In the genomic region with DNA sequence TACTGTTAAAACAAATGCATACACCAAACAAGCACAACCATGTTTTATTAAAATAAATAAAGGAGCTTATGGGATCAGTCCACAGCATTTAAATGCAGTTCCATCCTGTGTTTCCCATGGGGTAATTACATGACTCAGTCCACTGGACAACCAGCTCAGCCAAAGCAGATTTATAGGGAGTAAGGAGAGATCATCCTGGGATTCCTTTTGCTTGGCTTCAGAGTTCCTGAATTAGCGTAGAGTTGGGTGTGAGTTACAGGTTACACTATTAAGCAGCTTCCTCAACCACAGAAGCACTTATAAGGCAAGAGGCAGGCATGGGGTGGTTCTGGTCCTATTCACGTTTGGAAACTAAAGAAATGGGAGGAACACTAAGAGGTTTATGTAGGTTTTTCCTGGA, we compare ENCODE assay signal across 16 cellular contexts.
DNase-seq lines count a peak whose midpoint lies in the region; ATAC-seq and TF ChIP-seq lines count a peak whose summit lies in the region.
"Had no signal": no experiment of that assay in that cellular context is flagged by ENCODE, and none has a peak within 500 bp of the region (broad histone marks: within the 10 kb centered on the region; RNA-seq: fewer than 3 reads in every experiment).

No MANE protein-coding gene starts in this region.

- H2BK15ac ChIP-seq in IMR-90 (ENCODE audit: low read depth, low read length): no peak overlapping the region

- H3K79me1 ChIP-seq in IMR-90 (ENCODE audit: low read depth in 1 of 2, low read length in 2 of 2): no peaks in the 10 kb centered on the region

- peaks cover 11% of the 10 kb centered on the region for H3K9me3 Mint-ChIP-seq in activated naive CD8-positive, alpha-beta T cell treated with anti-CD3 and anti-CD28 coated beads, Interleukin-2, amount 50 U/mL, for 24 hours

- dilution Hi-C loops in IMR-90 (cut with HindIII; ENCODE audit: low sequenced_read_pairs, unreplicated experiment): no loop called here

- no peak overlapping the region for H2AK9ac ChIP-seq in IMR-90 (replicated peaks; ENCODE audit: low read depth, low read length, poor library complexity)

- no CpG with 5 or more reads among the region's 2 CpGs for WGBS in IMR-90 (ENCODE audit: extremely low coverage in 2 of 2, insufficient read length in 1 of 2), 2 experiments

- no peak for TF ChIP-seq RAD21 in IMR-90 (IDR thresholded peaks at IDR 0.05; ENCODE audit: low read length)

- CTCF ChIA-PET in IMR-90 (lab: Yijun Ruan, JAX): no interaction called here

- DNase-seq in AG08395 (ENCODE audit: low spot score) (peak; percentile 79), IMR-90 (peak; percentile 76), amniotic stem cell (lab: John Stamatoyannopoulos, UW) (peak; percentile 45), kidney tubule cell (ENCODE audit: low spot score) (peak; percentile 25), head of caudate nucleus (no peak), dedifferentiated amniotic fluid mesenchymal stem cell (ENCODE audit: extremely low spot score) (no peak)
- DNase-seq in activated naive CD8-positive, alpha-beta T cell treated with anti-CD3 and anti-CD28 coated beads, Interleukin-2, amount 50 U/mL, for 24 hours: no peak
- DNase-seq: effector memory CD8-positive, alpha-beta T cell; heart left ventricle; KG1; NCI-H1436 treated with DMSO at 0.1 percent for 48 hours; NCI-H446 treated with DMSO at 0.1 percent for 48 hours; stimulated activated CD8-positive, alpha-beta memory T cell treated with anti-CD3 and anti-CD28 coated beads, Interleukin-4, amount 100 ng/mL, for 48 hours had no signal

- no peak overlapping the region for H2AFZ ChIP-seq in IMR-90 (replicated peaks; ENCODE audit: low read length, poor library complexity)

- H4K5ac ChIP-seq in IMR-90 (ENCODE audit: low read depth, low read length): no peak overlapping the region; the same call in 1 of the 2 replicates

- H2BK5ac ChIP-seq in IMR-90 (ENCODE audit: low read depth, low read length, poor library complexity, severe bottlenecking): no peak overlapping the region

- no peak overlapping the region for H3K23ac ChIP-seq in IMR-90 (ENCODE audit: low read depth, low read length)

- H3K4me1 ChIP-seq in IMR-90 (ENCODE audit: control insufficient read depth, insufficient read depth, low read length): peaks cover 2% of the 10 kb centered on the region; the same call in 1 of the 2 replicates

- no peak overlapping the region for H3K27ac ChIP-seq in IMR-90 (ENCODE audit: insufficient read depth, low read length)
- H3K27ac ChIP-seq: tibial nerve had no signal

- H3K9me1 ChIP-seq in IMR-90 (ENCODE audit: insufficient read depth, low read length): no peaks in the 10 kb centered on the region

- no peaks in the 10 kb centered on the region for H3K36me3 Mint-ChIP-seq in activated naive CD8-positive, alpha-beta T cell treated with anti-CD3 and anti-CD28 coated beads, Interleukin-2, amount 50 U/mL, for 24 hours (ENCODE audit: low read depth)

- H4K91ac ChIP-seq in IMR-90 (ENCODE audit: insufficient read depth, low read depth, low read length): no peak overlapping the region

- no peaks in the 10 kb centered on the region for H3K27me3 ChIP-seq in IMR-90 (ENCODE audit: control insufficient read depth, insufficient read depth, low read length)
- H3K27me3 ChIP-seq: heart left ventricle, tibial nerve had no signal

- POLR2A ChIA-PET in IMR-90 (lab: Charles Lee; ENCODE audit: unreplicated experiment): no interaction called here

- peak; percentile 88 for ATAC-seq in IMR-90 (ENCODE audit: low read depth)
- ATAC-seq in GM19397 (IDR thresholded peaks at IDR 0.05; ENCODE audit: unreplicated experiment): no peak
- ATAC-seq in activated naive CD8-positive, alpha-beta T cell treated with anti-CD3 and anti-CD28 coated beads, Interleukin-2, amount 50 U/mL, for 24 hours: no peak
- ATAC-seq: effector memory CD8-positive, alpha-beta T cell; heart left ventricle had no signal

- no peaks in the 10 kb centered on the region for H4K20me1 ChIP-seq in IMR-90 (ENCODE audit: insufficient read depth, low read length)

- H3K4me3 Mint-ChIP-seq in activated naive CD8-positive, alpha-beta T cell treated with anti-CD3 and anti-CD28 coated beads, Interleukin-2, amount 50 U/mL, for 24 hours: no peak overlapping the region
- H3K4me3 Mint-ChIP-seq: effector memory CD8-positive, alpha-beta T cell had no signal

- in situ Hi-C loops in IMR-90 (cut with MboI; ENCODE audit: low sequenced_read_pairs): no loop called here

- no peak for TF ChIP-seq POLR2A in IMR-90 (IDR thresholded peaks at IDR 0.05; ENCODE audit: low read depth, low read length)

- H3K4ac ChIP-seq in IMR-90 (ENCODE audit: low read depth, low read length): 0 out of 2 replicates have a peak overlapping the region, but pooled peaks have one; percentile 24

- peak overlapping the region; percentile 54; the same call in 1 of the 2 replicates for H3K18ac ChIP-seq in IMR-90 (ENCODE audit: low read depth, low read length)

- H2AK5ac ChIP-seq in IMR-90 (ENCODE audit: low read depth, low read length): no peak overlapping the region

- H2BK120ac ChIP-seq in IMR-90 (ENCODE audit: low read depth, low read length): no peak overlapping the region

- H3K9me3 ChIP-seq in IMR-90 (ENCODE audit: control insufficient read depth, insufficient read depth, low read length): no peaks in the 10 kb centered on the region
- H3K9me3 ChIP-seq: heart left ventricle, prostate gland, tibial nerve had no signal

- H3K56ac ChIP-seq in IMR-90 (ENCODE audit: extremely low read depth, insufficient read depth, low read length): no peak overlapping the region

- no peaks in the 10 kb centered on the region for H3K4me1 Mint-ChIP-seq in activated naive CD8-positive, alpha-beta T cell treated with anti-CD3 and anti-CD28 coated beads, Interleukin-2, amount 50 U/mL, for 24 hours

- no peaks in the 10 kb centered on the region for H3K27me3 Mint-ChIP-seq in activated naive CD8-positive, alpha-beta T cell treated with anti-CD3 and anti-CD28 coated beads, Interleukin-2, amount 50 U/mL, for 24 hours
- H3K27me3 Mint-ChIP-seq: effector memory CD8-positive, alpha-beta T cell had no signal

- H4K8ac ChIP-seq in IMR-90 (ENCODE audit: low read depth in 2 of 2, low read length in 2 of 2): no peak overlapping the region

- no TSS peak for BruUV-seq in IMR-90 (replicated peaks; lab: Mats Ljungman, UMichigan)

- H3K27ac Mint-ChIP-seq in activated naive CD8-positive, alpha-beta T cell treated with anti-CD3 and anti-CD28 coated beads, Interleukin-2, amount 50 U/mL, for 24 hours: no peak overlapping the region
- H3K27ac Mint-ChIP-seq: effector memory CD8-positive, alpha-beta T cell had no signal

- H2BK20ac ChIP-seq in IMR-90 (ENCODE audit: low read depth, low read length): no peak overlapping the region

- no peak overlapping the region for H3K9ac ChIP-seq in IMR-90 (ENCODE audit: low read depth, low read length)

- TF ChIP-seq CTCF in IMR-90 (conservative IDR thresholded peaks at IDR 0.05; ENCODE audit: low read depth, low read length): no peak

- no peak overlapping the region for H3K14ac ChIP-seq in IMR-90 (replicated peaks; ENCODE audit: low read depth, low read length)

- no peaks in the 10 kb centered on the region for H3K36me3 ChIP-seq in IMR-90 (ENCODE audit: control insufficient read depth, insufficient read depth, low read length)
- H3K36me3 ChIP-seq: heart left ventricle, prostate gland, tibial nerve had no signal

- H3K4me2 ChIP-seq in IMR-90 (ENCODE audit: low read depth, low read length): no peak overlapping the region

- H3K4me3 ChIP-seq in IMR-90 (ENCODE audit: insufficient read depth, low read depth, low read length): no peak overlapping the region
- H3K4me3 ChIP-seq: heart left ventricle, prostate gland, tibial nerve had no signal

- intact Hi-C loops in IMR-90 (cut with micrococcal nuclease): no loop called here
- intact Hi-C loops in head of caudate nucleus (cut with DNase I): no loop called here

TF ChIP-seq in IMR-90, 13 proteins besides CTCF, POLR2A, EP300 and RAD21:
- TF ChIP-seq RFX5 (IDR thresholded peaks at IDR 0.05; ENCODE audit: low read depth, low read length) (no peak), MXI1 (IDR thresholded peaks at IDR 0.05; ENCODE audit: borderline replicate concordance, low read depth, low read length) (no peak), CEBPB (IDR thresholded peaks at IDR 0.05; ENCODE audit: low read depth, low read length) (no peak), MAZ (IDR thresholded peaks at IDR 0.05; ENCODE audit: borderline replicate concordance, low read depth, low read length) (no peak), BHLHE40 (IDR thresholded peaks at IDR 0.05; ENCODE audit: low read depth, low read length) (no peak), NFE2L2 (IDR thresholded peaks at IDR 0.05; ENCODE audit: low read depth, low read length) (no peak), ELK1 (IDR thresholded peaks at IDR 0.05; ENCODE audit: borderline replicate concordance, low read depth, low read length) (no peak), SMC3 (IDR thresholded peaks at IDR 0.05; ENCODE audit: low read depth, low read length) (no peak), RCOR1 (IDR thresholded peaks at IDR 0.05; ENCODE audit: insufficient replicate concordance, low read length) (no peak), FOS (IDR thresholded peaks at IDR 0.05; ENCODE audit: low read depth, low read length) (no peak)
- TF ChIP-seq, protein P1, sequence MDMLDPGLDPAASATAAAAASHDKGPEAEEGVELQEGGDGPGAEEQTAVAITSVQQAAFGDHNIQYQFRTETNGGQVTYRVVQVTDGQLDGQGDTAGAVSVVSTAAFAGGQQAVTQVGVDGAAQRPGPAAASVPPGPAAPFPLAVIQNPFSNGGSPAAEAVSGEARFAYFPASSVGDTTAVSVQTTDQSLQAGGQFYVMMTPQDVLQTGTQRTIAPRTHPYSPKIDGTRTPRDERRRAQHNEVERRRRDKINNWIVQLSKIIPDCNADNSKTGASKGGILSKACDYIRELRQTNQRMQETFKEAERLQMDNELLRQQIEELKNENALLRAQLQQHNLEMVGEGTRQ (IDR thresholded peaks at IDR 0.05; ENCODE audit: low read depth, low read length): no peak

Comparison
In these comparisons a context has a peak if more than half of its experiments do, and no peak if none do; other contexts are left out.
1. DNase-seq: peak in AG08395 (single experiment), IMR-90 (single experiment), amniotic stem cell (single experiment) and kidney tubule cell (single experiment); none in head of caudate nucleus (0 of 42), dedifferentiated amniotic fluid mesenchymal stem cell (single experiment) and activated naive CD8-positive, alpha-beta T cell treated with anti-CD3 and anti-CD28 coated beads, Interleukin-2, amount 50 U/mL, for 24 hours (single experiment).